ENCODE assay signal across 8 cellular contexts in the genomic region with DNA sequence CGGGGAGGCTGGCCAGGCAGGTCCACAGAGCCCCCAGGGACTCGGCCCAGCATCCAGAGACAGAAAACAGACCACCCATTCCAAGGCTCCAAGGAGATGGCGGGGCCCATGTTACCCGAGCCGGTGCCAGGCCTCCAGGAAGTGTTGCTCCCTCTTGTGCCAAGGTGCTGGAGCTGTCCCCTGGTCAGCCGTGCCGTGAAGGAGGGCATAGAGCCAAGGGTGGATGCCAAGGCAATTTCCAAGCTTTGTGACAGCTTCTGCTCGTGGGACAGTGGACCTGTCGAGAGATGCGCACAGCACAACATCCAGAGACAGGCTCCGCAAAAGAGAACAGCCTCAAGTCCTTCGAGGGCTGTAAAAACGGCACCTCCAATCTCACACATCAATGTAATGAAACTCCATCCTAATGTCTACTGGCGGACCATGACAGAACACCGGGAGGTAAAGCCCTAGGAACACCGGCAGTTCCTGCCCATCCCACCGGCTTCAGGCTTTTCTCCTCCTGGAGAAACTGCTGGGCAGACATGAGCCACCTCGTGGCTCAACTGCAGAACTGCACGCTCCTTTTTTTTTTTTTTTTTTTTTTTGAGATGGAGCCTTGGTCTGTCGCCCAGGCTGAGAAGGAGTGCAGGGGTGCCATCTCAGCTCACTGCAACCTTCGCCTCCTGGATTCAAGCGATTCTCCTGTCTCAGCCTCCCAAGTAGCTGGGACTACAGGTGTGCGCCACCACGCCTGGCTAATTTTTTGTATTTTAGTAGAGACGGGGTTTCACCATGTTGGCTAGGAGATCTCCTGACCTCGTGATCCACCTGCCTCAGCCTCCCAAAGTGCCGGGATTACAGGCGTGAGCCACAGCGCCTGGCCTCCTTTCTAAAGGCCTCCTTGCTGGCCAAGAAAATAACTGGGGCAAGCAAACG. TPM values are rescaled to one million over a fixed set of nuclear protein-coding genes. Genes with fewer than 3 reads are reported as not detected.
DNase-seq lines count a peak whose midpoint lies in the region; ATAC-seq and TF ChIP-seq lines count a peak whose summit lies in the region.

No MANE protein-coding gene starts in this region.

- ATAC-seq in activated CD8-positive, alpha-beta T cell treated with anti-CD3 and anti-CD28 coated beads, Interleukin-2, amount 10 ng/mL, durations not matched to agents 7 days and 5 days = peak; percentile 37
- no peak for ATAC-seq in HG03342 (IDR thresholded peaks at IDR 0.05; ENCODE audit: unreplicated experiment)

- peak; percentile 77 for TF ChIP-seq CTCF in GM12864 (IDR thresholded peaks at IDR 0.05; ENCODE audit: low read depth, low read length, missing control alignments)
- peak; percentile 77 for TF ChIP-seq CTCF in progenitor cell of endocrine pancreas (IDR thresholded peaks at IDR 0.05; ENCODE audit: unreplicated experiment)

- POLR2A ChIA-PET in activated CD8-positive, alpha-beta T cell treated with anti-CD3 and anti-CD28 coated beads, Interleukin-2, amount 10 ng/mL, durations not matched to agents 7 days and 5 days (lab: Charles Lee) = interaction anchor here (0.6 kb wide), 1 partner anchor 57 kb away, joined by 3 read pairs; no protein-coding TSS in a partner anchor

- H3K4me3 ChIP-seq in GM12864 (ENCODE audit: low read depth, low read length) = no peak overlapping the region

- H3K27me3 Mint-ChIP-seq in activated CD8-positive, alpha-beta T cell treated with anti-CD3 and anti-CD28 coated beads, Interleukin-2, amount 10 ng/mL, durations not matched to agents 7 days and 5 days (ENCODE audit: low read depth) = no peaks in the 10 kb centered on the region
- H3K27me3 Mint-ChIP-seq in progenitor cell of endocrine pancreas = no peaks in the 10 kb centered on the region

- peaks cover 16% of the 10 kb centered on the region for H3K36me3 Mint-ChIP-seq in activated CD8-positive, alpha-beta T cell treated with anti-CD3 and anti-CD28 coated beads, Interleukin-2, amount 10 ng/mL, durations not matched to agents 7 days and 5 days (ENCODE audit: low read depth)
- peaks cover 8% of the 10 kb centered on the region for H3K36me3 Mint-ChIP-seq in progenitor cell of endocrine pancreas (ENCODE audit: insufficient read depth)

- H3K27ac Mint-ChIP-seq in activated CD8-positive, alpha-beta T cell treated with anti-CD3 and anti-CD28 coated beads, Interleukin-2, amount 10 ng/mL, durations not matched to agents 7 days and 5 days = no peak overlapping the region
- no peak overlapping the region for H3K27ac Mint-ChIP-seq in progenitor cell of endocrine pancreas

- H3K4me1 Mint-ChIP-seq in activated CD8-positive, alpha-beta T cell treated with anti-CD3 and anti-CD28 coated beads, Interleukin-2, amount 10 ng/mL, durations not matched to agents 7 days and 5 days (ENCODE audit: low read depth) = peaks cover 3% of the 10 kb centered on the region
- H3K4me1 Mint-ChIP-seq in progenitor cell of endocrine pancreas (ENCODE audit: low read depth) = no peaks in the 10 kb centered on the region

- CTCF ChIA-PET in activated CD8-positive, alpha-beta T cell treated with anti-CD3 and anti-CD28 coated beads, Interleukin-2, amount 10 ng/mL, durations not matched to agents 7 days and 5 days (lab: Charles Lee) = interaction anchor here (0.9 to 2.4 kb wide), 7 partner anchors 11 to 93 kb away, joined by 3 to 9 read pairs (median 4); no protein-coding TSS in a partner anchor

- no peak overlapping the region for H3K4me3 Mint-ChIP-seq in activated CD8-positive, alpha-beta T cell treated with anti-CD3 and anti-CD28 coated beads, Interleukin-2, amount 10 ng/mL, durations not matched to agents 7 days and 5 days
- H3K4me3 Mint-ChIP-seq in progenitor cell of endocrine pancreas (ENCODE audit: low read depth) = no peak overlapping the region

- peak; percentile 93 for DNase-seq in AG20443 (ENCODE audit: low spot score)
- DNase-seq in GM12864 (ENCODE audit: low read depth) = no peak
- DNase-seq in NCI-H2029 (lab: John Stamatoyannopoulos, UW) = peak; percentile 60
- DNase-seq in activated CD8-positive, alpha-beta T cell treated with anti-CD3 and anti-CD28 coated beads, Interleukin-2, amount 10 ng/mL, durations not matched to agents 7 days and 5 days = peak; percentile 27
- DNase-seq in glomerular visceral epithelial cell (ENCODE audit: extremely low spot score) = peak; percentile 75
- no peak for DNase-seq in progenitor cell of endocrine pancreas (ENCODE audit: low spot score, unreplicated experiment)
- no peak for DNase-seq in mesenteric fat pad (ENCODE audit: low spot score)

- H3K9me3 Mint-ChIP-seq in activated CD8-positive, alpha-beta T cell treated with anti-CD3 and anti-CD28 coated beads, Interleukin-2, amount 10 ng/mL, durations not matched to agents 7 days and 5 days (ENCODE audit: insufficient read depth) = no peaks in the 10 kb centered on the region
- no peaks in the 10 kb centered on the region for H3K9me3 Mint-ChIP-seq in progenitor cell of endocrine pancreas (ENCODE audit: low read depth)

RNA-seq across cellular contexts. Expression of a gene that starts 30.9 kb away (rescaled TPM):
- total RNA-seq in activated CD8-positive, alpha-beta T cell treated with anti-CD3 and anti-CD28 coated beads, Interleukin-2, amount 10 ng/mL, durations not matched to agents 7 days and 5 days = not detected
- total RNA-seq in progenitor cell of endocrine pancreas (not detected in 2 replicates), mesenteric fat pad (0.96 TPM)

RNA-seq across cellular contexts. Expression of a gene that starts 44.0 kb away (rescaled TPM):
- total RNA-seq in activated CD8-positive, alpha-beta T cell treated with anti-CD3 and anti-CD28 coated beads, Interleukin-2, amount 10 ng/mL, durations not matched to agents 7 days and 5 days = not detected
- total RNA-seq in progenitor cell of endocrine pancreas (not detected in 2 replicates), mesenteric fat pad (1.5 TPM)

RNA-seq across cellular contexts. Expression of a gene that starts 44.2 kb away (rescaled TPM):
- total RNA-seq in activated CD8-positive, alpha-beta T cell treated with anti-CD3 and anti-CD28 coated beads, Interleukin-2, amount 10 ng/mL, durations not matched to agents 7 days and 5 days = 10 to 100 TPM; 19.6 to 20.2 TPM
- total RNA-seq in progenitor cell of endocrine pancreas (14.2 and 16.1 TPM in 2 replicates), mesenteric fat pad (15.4 TPM)

RNA-seq across cellular contexts. Expression of a gene that starts 44.2 kb away (rescaled TPM):
- 1 to 10 TPM; 7.0 to 7.4 TPM for total RNA-seq in activated CD8-positive, alpha-beta T cell treated with anti-CD3 and anti-CD28 coated beads, Interleukin-2, amount 10 ng/mL, durations not matched to agents 7 days and 5 days
- total RNA-seq in progenitor cell of endocrine pancreas (8.3 and 9.2 TPM in 2 replicates), mesenteric fat pad (3.7 TPM)

RNA-seq across cellular contexts. Expression of a gene that starts 57.9 kb away (rescaled TPM):
- total RNA-seq in activated CD8-positive, alpha-beta T cell treated with anti-CD3 and anti-CD28 coated beads, Interleukin-2, amount 10 ng/mL, durations not matched to agents 7 days and 5 days = under 1 TPM; 0.42 to 0.53 TPM
- total RNA-seq in progenitor cell of endocrine pancreas = 47.8 and 48.7 TPM in 2 replicates
- 6.2 TPM for total RNA-seq in mesenteric fat pad

Comparison
In these comparisons a context has a peak if more than half of its experiments do, and no peak if none do; other contexts are left out.
1. DNase-seq: peak in AG20443 (single experiment), NCI-H2029 (single experiment), activated CD8-positive, alpha-beta T cell treated with anti-CD3 and anti-CD28 coated beads, Interleukin-2, amount 10 ng/mL, durations not matched to agents 7 days and 5 days (single experiment) and glomerular visceral epithelial cell (single experiment); none in GM12864 (single experiment), progenitor cell of endocrine pancreas (single experiment) and mesenteric fat pad (single experiment).